ENCODE assay signal across 9 cellular contexts in genomic region chr6:13733178-13733851, GRCh38. TPM values are rescaled to one million over a fixed set of nuclear protein-coding genes. Genes with fewer than 3 reads are reported as not detected.
DNase-seq lines count a peak whose midpoint lies in the region; ATAC-seq and TF ChIP-seq lines count a peak whose summit lies in the region.
"Had no signal": no experiment of that assay in that cellular context is flagged by ENCODE, and none has a peak within 500 bp of the region (broad histone marks: within the 10 kb centered on the region; RNA-seq: fewer than 3 reads in every experiment).

No MANE protein-coding gene starts in this region.

- ATAC-seq in activated CD8-positive, alpha-beta T cell treated with anti-CD3 and anti-CD28 coated beads for 36 hours = no peak
- no peak for ATAC-seq in GM21786 (IDR thresholded peaks at IDR 0.05; ENCODE audit: unreplicated experiment)
- ATAC-seq: Panc1 had no signal

- H3K4me1 Mint-ChIP-seq in nephron progenitor cell = peaks cover 14% of the 10 kb centered on the region
- H3K4me1 Mint-ChIP-seq in activated CD8-positive, alpha-beta T cell treated with anti-CD3 and anti-CD28 coated beads for 36 hours (ENCODE audit: low read depth) = peaks cover 10% of the 10 kb centered on the region

- TF ChIP-seq CTCF in AG09319 (IDR thresholded peaks at IDR 0.05; ENCODE audit: low read depth, low read length) (no peak), nephron progenitor cell (IDR thresholded peaks at IDR 0.05) (no peak)
- no peak for TF ChIP-seq CTCF in activated CD8-positive, alpha-beta T cell treated with anti-CD3 and anti-CD28 coated beads for 36 hours (IDR thresholded peaks at IDR 0.05)

- H3K9me3 Mint-ChIP-seq in nephron progenitor cell = peaks cover 4% of the 10 kb centered on the region
- H3K9me3 Mint-ChIP-seq in activated CD8-positive, alpha-beta T cell treated with anti-CD3 and anti-CD28 coated beads for 36 hours = no peaks in the 10 kb centered on the region

- peak; percentile 77 for DNase-seq in AG09319 (ENCODE audit: extremely low read depth, low read depth)
- DNase-seq in NCI-H2196 treated with DMSO at 0.1 percent for 48 hours (lab: John Stamatoyannopoulos, UW; ENCODE audit: unreplicated experiment) = peak; percentile 75
- DNase-seq in epidermal melanocyte (ENCODE audit: insufficient read length, low spot score) = peak; percentile 88
- DNase-seq in nephron progenitor cell = no peak
- no peak for DNase-seq in NCI-H524 (lab: John Stamatoyannopoulos, UW)
- no peak for DNase-seq in activated CD8-positive, alpha-beta T cell treated with anti-CD3 and anti-CD28 coated beads for 36 hours
- no peak for DNase-seq in activated naive CD4-positive, alpha-beta T cell (lab: John Stamatoyannopoulos, UW)

- H3K4me3 Mint-ChIP-seq in nephron progenitor cell = peak overlapping the region; percentile 16
- H3K4me3 Mint-ChIP-seq in activated CD8-positive, alpha-beta T cell treated with anti-CD3 and anti-CD28 coated beads for 36 hours = no peak overlapping the region

- intact Hi-C loops in activated CD8-positive, alpha-beta T cell treated with anti-CD3 and anti-CD28 coated beads for 36 hours (cut with micrococcal nuclease) = no loop called here

- no peak overlapping the region for H3K27ac Mint-ChIP-seq in nephron progenitor cell
- no peak overlapping the region for H3K27ac Mint-ChIP-seq in activated CD8-positive, alpha-beta T cell treated with anti-CD3 and anti-CD28 coated beads for 36 hours

- CTCF ChIA-PET in activated CD8-positive, alpha-beta T cell treated with anti-CD3 and anti-CD28 coated beads for 36 hours (lab: Charles Lee) = no interaction called here

- H3K27me3 Mint-ChIP-seq in nephron progenitor cell (ENCODE audit: low read depth, poor library complexity) = peaks cover 3% of the 10 kb centered on the region
- H3K27me3 Mint-ChIP-seq in activated CD8-positive, alpha-beta T cell treated with anti-CD3 and anti-CD28 coated beads for 36 hours = peaks cover 5% of the 10 kb centered on the region

- no peaks in the 10 kb centered on the region for H3K36me3 Mint-ChIP-seq in nephron progenitor cell (ENCODE audit: low read depth)
- no peaks in the 10 kb centered on the region for H3K36me3 Mint-ChIP-seq in activated CD8-positive, alpha-beta T cell treated with anti-CD3 and anti-CD28 coated beads for 36 hours (ENCODE audit: low read depth)

- POLR2A ChIA-PET in activated CD8-positive, alpha-beta T cell treated with anti-CD3 and anti-CD28 coated beads for 36 hours (lab: Charles Lee) = no interaction called here

RNA-seq across cellular contexts. Expression of gene RANBP9, which starts 21.7 kb away (rescaled TPM):
- 10 to 100 TPM; 53.3 to 56.2 TPM for total RNA-seq in activated CD8-positive, alpha-beta T cell treated with anti-CD3 and anti-CD28 coated beads for 36 hours

Comparison
In these comparisons a context has a peak if more than half of its experiments do, and no peak if none do; other contexts are left out.
1. DNase-seq: peak in AG09319 (single experiment), NCI-H2196 treated with DMSO at 0.1 percent for 48 hours (single experiment) and epidermal melanocyte (single experiment); none in nephron progenitor cell (single experiment), NCI-H524 (0 of 2), activated CD8-positive, alpha-beta T cell treated with anti-CD3 and anti-CD28 coated beads for 36 hours (single experiment) and activated naive CD4-positive, alpha-beta T cell (0 of 4).